23 cellular contexts compared by ENCODE assay signal in genomic region chr12:91604897-91605296, GRCh38.
"Had no signal": no experiment of that assay in that cellular context is flagged by ENCODE, and none has a peak within 500 bp of the region (broad histone marks: within the 10 kb centered on the region; RNA-seq: fewer than 3 reads in every experiment).

No MANE protein-coding gene starts in this region.

- H3K4me2 ChIP-seq: neural progenitor cell had no signal

- H3K4me1 ChIP-seq: lower lobe of right lung, neural progenitor cell, psoas muscle, right lobe of liver, spleen, stomach, testis had no signal

- H3K36me3 ChIP-seq: lower lobe of right lung, neural progenitor cell, right lobe of liver, spleen, stomach, upper lobe of right lung had no signal

- ATAC-seq: activated CD8-positive, alpha-beta T cell treated with anti-CD3 and anti-CD28 coated beads, Interleukin-2, amount 10 ng/mL, durations not matched to agents 7 days and 5 days; activated naive CD4-positive, alpha-beta T cell treated with anti-CD3 and anti-CD28 coated beads, Interleukin-2, amount 50 U/mL, for 72 hours; left cardiac atrium; lower lobe of right lung; psoas muscle; right lobe of liver; T-helper 17 cell; upper lobe of right lung had no signal

- H2AFZ ChIP-seq: neural progenitor cell had no signal

- H3K27me3 ChIP-seq: neural progenitor cell, right lobe of liver, spleen, stomach, testis, upper lobe of right lung had no signal

- H3K9me3 ChIP-seq: lower lobe of right lung, psoas muscle, right lobe of liver, spleen, stomach, testis, upper lobe of right lung had no signal

- H3K4me3 ChIP-seq: lower lobe of right lung, neural progenitor cell, psoas muscle, right lobe of liver, spleen, stomach, testis, upper lobe of right lung had no signal

- H3K9ac ChIP-seq: neural progenitor cell had no signal

- DNase-seq: activated CD4-positive, alpha-beta T cell treated with anti-CD3 and anti-CD28 coated beads for 48 hours; activated CD8-positive, alpha-beta memory T cell treated with anti-CD3 and anti-CD28 coated beads, Interleukin-2, amount 50 U/mL, for 4 hours; activated CD8-positive, alpha-beta T cell treated with anti-CD3 and anti-CD28 coated beads, Interleukin-2, amount 10 ng/mL, durations not matched to agents 7 days and 5 days; activated effector memory CD4-positive, alpha-beta T cell treated with anti-CD3 and anti-CD28 coated beads, Interleukin-2, amount 50 U/mL, for 16 hours; activated T-cell treated with anti-CD3 and anti-CD28 coated beads, Interleukin-2, amount 50 U/mL, for 48 hours; amniotic stem cell; cortex of kidney; effector CD8-positive, alpha-beta T cell; foreskin melanocyte; head of caudate nucleus; immature natural killer cell; left cardiac atrium; lower lobe of right lung; naive B cell; psoas muscle; right lobe of liver; spleen; stomach; T-helper 17 cell; testis; upper lobe of right lung had no signal

- H3K27ac ChIP-seq: lower lobe of right lung, neural progenitor cell, psoas muscle, right lobe of liver, spleen, stomach, testis, upper lobe of right lung had no signal
